15 cellular contexts compared by ENCODE assay signal in genomic region chrX:140503230-140503585, GRCh38. TPM values are rescaled to one million over a fixed set of nuclear protein-coding genes. Genes with fewer than 3 reads are reported as not detected.
DNase-seq lines count a peak whose midpoint lies in the region; ATAC-seq, FAIRE-seq and TF ChIP-seq lines count a peak whose summit lies in the region.
"Had no signal": no experiment of that assay in that cellular context is flagged by ENCODE, and none has a peak within 500 bp of the region (broad histone marks: within the 10 kb centered on the region; RNA-seq: fewer than 3 reads in every experiment).

No MANE protein-coding gene starts in this region.

- FAIRE-seq in HepG2 (lab: Jason Lieb, UNC) = no peak
- FAIRE-seq: colon, keratinocyte had no signal

- ATAC-seq in Right ventricle myocardium inferior = no peak
- no peak for ATAC-seq in HG03521 (IDR thresholded peaks at IDR 0.05; ENCODE audit: unreplicated experiment)
- no peak for ATAC-seq in HG03025 (IDR thresholded peaks at IDR 0.05; ENCODE audit: low FRiP score, unreplicated experiment)
- ATAC-seq in HepG2 = no peak

- H3K4me3 ChIP-seq in cardiac muscle cell (peak overlapping the region; percentile 33), HepG2 (replicated peaks in 1 of 3; ENCODE audit: insufficient read depth in 1 of 3, low read depth in 2 of 3, low read length in 3 of 3) (no peak overlapping the region)

- H3K27ac ChIP-seq in cardiac muscle cell = no peak overlapping the region
- no peak overlapping the region for H3K27ac ChIP-seq in HepG2 (ENCODE audit: extremely low read length, insufficient read depth, low read length)

- H3K79me2 ChIP-seq in HepG2 (ENCODE audit: insufficient read depth, low read length) = no peaks in the 10 kb centered on the region

- POLR2A ChIA-PET in HepG2 (lab: Yijun Ruan, JAX) = no interaction called here

- peaks cover 99% of the 10 kb centered on the region for H3K27me3 ChIP-seq in cardiac muscle cell
- no peaks in the 10 kb centered on the region; a peak in 2 of 5 replicates for H3K27me3 ChIP-seq in HepG2 (ENCODE audit: control insufficient read depth in 1 of 2, insufficient read depth in 2 of 2, low read length in 2 of 2)

- TF ChIP-seq EP300 in HepG2 (IDR thresholded peaks at IDR 0.05; ENCODE audit: low read depth in 2 of 2, low read length in 2 of 2) = no peak
- TF ChIP-seq EP300 in HepG2 (CRISPR knock-in tag; IDR thresholded peaks at IDR 0.05; ENCODE audit: borderline replicate concordance) = no peak

- H3K9me3 ChIP-seq in cardiac muscle cell (ENCODE audit: low read depth) (no peaks in the 10 kb centered on the region), HepG2 (ENCODE audit: low read length) (no peaks in the 10 kb centered on the region)

- no peak for TF ChIP-seq RAD21 in HepG2 (CRISPR knock-in tag; IDR thresholded peaks at IDR 0.05)

- no peak overlapping the region for H3K4me2 ChIP-seq in HepG2 (ENCODE audit: low read depth, low read length)

- H3K9me3 Mint-ChIP-seq in chondrocyte (ENCODE audit: low read depth) (no peaks in the 10 kb centered on the region), nephron progenitor cell (peaks cover 18% of the 10 kb centered on the region), type B pancreatic cell (no peaks in the 10 kb centered on the region)

- peak overlapping the region; percentile 49 for H3K4me3 Mint-ChIP-seq in chondrocyte (ENCODE audit: unreplicated experiment)
- H3K4me3 Mint-ChIP-seq in nephron progenitor cell = peak overlapping the region; percentile 70
- H3K4me3 Mint-ChIP-seq in type B pancreatic cell = peak overlapping the region; percentile 81

- TF ChIP-seq CTCF in cardiac muscle cell (IDR thresholded peaks at IDR 0.05; ENCODE audit: low read depth, low read length) (no peak), chondrocyte (IDR thresholded peaks at IDR 0.05) (no peak), nephron progenitor cell (IDR thresholded peaks at IDR 0.05) (no peak), type B pancreatic cell (conservative IDR thresholded peaks at IDR 0.05) (peak; percentile 13), HepG2 (CRISPR knock-in tag; IDR thresholded peaks at IDR 0.05) (no peak)

- no peaks in the 10 kb centered on the region for H4K20me1 ChIP-seq in HepG2 (ENCODE audit: insufficient read depth, low read length)

- no peak for TF ChIP-seq POLR2A in HepG2 (IDR thresholded peaks at IDR 0.05; ENCODE audit: insufficient read depth in 1 of 2, low read depth in 2 of 2, low read length in 2 of 2)

- in situ Hi-C loops in HepG2 (cut with HindIII; ENCODE audit: extremely low pct_ligation_motif_present, low pct_unique_long_range_greater_than_20kb) = no loop called here

- BruUV-seq in HepG2 (replicated peaks; lab: Mats Ljungman, UMichigan) = no TSS peak

- H3K9ac ChIP-seq in HepG2 (ENCODE audit: insufficient read depth, low read depth, low read length) = no peak overlapping the region

- H3K36me3 Mint-ChIP-seq in chondrocyte (ENCODE audit: low read depth) (peaks cover 2% of the 10 kb centered on the region), nephron progenitor cell (ENCODE audit: low read depth) (no peaks in the 10 kb centered on the region), type B pancreatic cell (no peaks in the 10 kb centered on the region)

- DNase-seq in cardiac muscle cell (ENCODE audit: low read depth in 1 of 2, low spot score in 1 of 2) (no peak), Right ventricle myocardium inferior (ENCODE audit: missing footprints) (no peak), chondrocyte (ENCODE audit: low spot score) (no peak), nephron progenitor cell (no peak), type B pancreatic cell (ENCODE audit: extremely low spot score, unreplicated experiment) (no peak), HepG2 (ENCODE audit: low spot score) (no peak)
- DNase-seq: activated CD4-positive, CD25-positive, alpha-beta regulatory T cell; EL; NCI-H1436 had no signal

- H2AFZ ChIP-seq in HepG2 (ENCODE audit: low read length) = no peak overlapping the region

- H3K4me1 ChIP-seq in cardiac muscle cell (ENCODE audit: low read depth) = no peaks in the 10 kb centered on the region
- no peaks in the 10 kb centered on the region for H3K4me1 ChIP-seq in HepG2 (ENCODE audit: insufficient read depth, low read length)

- H3K27ac Mint-ChIP-seq in chondrocyte (ENCODE audit: unreplicated experiment) = no peak overlapping the region
- no peak overlapping the region for H3K27ac Mint-ChIP-seq in nephron progenitor cell
- peak overlapping the region; percentile 58 for H3K27ac Mint-ChIP-seq in type B pancreatic cell

- peaks cover 14% of the 10 kb centered on the region for H3K4me1 Mint-ChIP-seq in chondrocyte (ENCODE audit: low read depth)
- peaks cover 47% of the 10 kb centered on the region for H3K4me1 Mint-ChIP-seq in nephron progenitor cell
- peaks cover 26% of the 10 kb centered on the region for H3K4me1 Mint-ChIP-seq in type B pancreatic cell (ENCODE audit: unreplicated experiment)

- H3K36me3 ChIP-seq in cardiac muscle cell (no peaks in the 10 kb centered on the region), HepG2 (replicated peaks in 1 of 2; ENCODE audit: control insufficient read depth in 1 of 2, insufficient read depth in 2 of 2, low read length in 2 of 2) (no peaks in the 10 kb centered on the region)

- peaks cover 76% of the 10 kb centered on the region for H3K27me3 Mint-ChIP-seq in chondrocyte (ENCODE audit: low read depth)
- H3K27me3 Mint-ChIP-seq in nephron progenitor cell (ENCODE audit: low read depth, poor library complexity) = peaks cover 94% of the 10 kb centered on the region
- H3K27me3 Mint-ChIP-seq in type B pancreatic cell = peaks cover 92% of the 10 kb centered on the region

- CTCF ChIA-PET in HepG2 (lab: Yijun Ruan, JAX; ENCODE audit: low intra/inter-chr PET ratio, low total read pairs) = no interaction called here

- intact Hi-C loops in Right ventricle myocardium inferior (cut with DNase I) (loop anchor here (10.0 kb wide), 1 partner anchor 448 kb away; no protein-coding TSS in a partner anchor), HepG2 (cut with micrococcal nuclease; ENCODE audit: unreplicated experiment) (no loop called here)

- 67% methylated on average over 6 of the region's 15 CpGs for WGBS in HepG2 (ENCODE audit: low lambda C conversion rate)

TF ChIP-seq in HepG2, 621 proteins besides CTCF, POLR2A, EP300 and RAD21 (continues in another document):
- TF ChIP-seq GABPB1 (CRISPR knock-in tag; IDR thresholded peaks at IDR 0.05) = no peak
- TF ChIP-seq ESRRA (CRISPR knock-in tag; IDR thresholded peaks at IDR 0.05; ENCODE audit: low read depth) = no peak
- TF ChIP-seq CBX5 (CRISPR knock-in tag; IDR thresholded peaks at IDR 0.05; ENCODE audit: borderline replicate concordance) = no peak
- no peak for TF ChIP-seq NFYB (CRISPR knock-in tag; IDR thresholded peaks at IDR 0.05)
- no peak for TF ChIP-seq MXI1 (IDR thresholded peaks at IDR 0.05; ENCODE audit: borderline replicate concordance, low read depth, low read length)
- TF ChIP-seq TEAD2 (CRISPR knock-in tag; IDR thresholded peaks at IDR 0.05) = no peak
- TF ChIP-seq FOXK1 (CRISPR knock-in tag; IDR thresholded peaks at IDR 0.05; ENCODE audit: borderline replicate concordance, low read depth) = no peak
- TF ChIP-seq SAP130 (CRISPR knock-in tag; IDR thresholded peaks at IDR 0.05; ENCODE audit: low read depth) = no peak
- no peak for TF ChIP-seq ZNF766 (CRISPR knock-in tag; IDR thresholded peaks at IDR 0.05; ENCODE audit: borderline replicate concordance)

RNA-seq across cellular contexts. Expression of gene SOX3, which starts 1.7 kb away (rescaled TPM):
- total RNA-seq in cardiac muscle cell (0.32 and 0.42 TPM in 2 replicates), Right ventricle myocardium inferior (not detected), chondrocyte (not detected in 3 replicates), type B pancreatic cell (ENCODE audit: low replicate concordance) (0.76 and 3.4 TPM in 2 replicates), HepG2 (2016; rRNA removed; fragmentation: Illumina TruSeq; extraction: Trizol) (not detected in 2 replicates)
- polyA plus RNA-seq in cardiac muscle cell (0.24 TPM in 1 of 2 replicates, not detected in the other), HepG2 (2011; rRNA removed) (not detected in 2 replicates)
- total RNA-seq in HepG2 (2016; cell fraction: cytosol; rRNA removed; fragmentation: Illumina TruSeq; extraction: Trizol; ENCODE audit: low read depth) = not detected in 2 replicates
- total RNA-seq in HepG2 (2016; cell fraction: insoluble cytoplasmic fraction; rRNA removed; fragmentation: Illumina TruSeq; extraction: Trizol) = not detected in 2 replicates
- total RNA-seq in HepG2 (2016; cell fraction: membrane; rRNA removed; fragmentation: Illumina TruSeq; extraction: Trizol) = not detected in 2 replicates
- total RNA-seq in HepG2 (2016; cell fraction: nucleus; rRNA removed; fragmentation: Illumina TruSeq; extraction: Trizol) = not detected in 2 replicates
- polyA plus RNA-seq in HepG2 (2011; cell fraction: cytosol; rRNA removed) = not detected in 2 replicates
- polyA plus RNA-seq in HepG2 (2011; cell fraction: nucleus; rRNA removed) = not detected in 2 replicates
- polyA plus RNA-seq in HepG2 (2012) = not detected in 2 replicates
- not detected in 2 replicates for polyA plus RNA-seq in HepG2 (2016; cell fraction: cytosol; fragmentation: Illumina TruSeq; extraction: Trizol; ENCODE audit: low read depth)
- polyA plus RNA-seq in HepG2 (2016; cell fraction: insoluble cytoplasmic fraction; fragmentation: Illumina TruSeq; extraction: Trizol; ENCODE audit: low read depth) = not detected in 2 replicates
- not detected in 2 replicates for polyA plus RNA-seq in HepG2 (2016; cell fraction: membrane; fragmentation: Illumina TruSeq; extraction: Trizol; ENCODE audit: low read depth)
- polyA plus RNA-seq in HepG2 (2016; cell fraction: nucleus; fragmentation: Illumina TruSeq; extraction: Trizol; ENCODE audit: insufficient read depth, low read depth) = not detected in 2 replicates
- not detected in 2 replicates for polyA minus RNA-seq in HepG2 (2011; rRNA and poly(A)+ RNA removed; ENCODE audit: low replicate concordance)
- not detected in 2 replicates for polyA minus RNA-seq in HepG2 (2011; cell fraction: cytosol; rRNA and poly(A)+ RNA removed)
- polyA minus RNA-seq in HepG2 (2011; cell fraction: nucleus; rRNA and poly(A)+ RNA removed) = not detected in 2 replicates
- total RNA-seq: myocyte, SK-MEL-5 had no signal
- polyA plus RNA-seq: keratinocyte had no signal
